Comparison of ENCODE assay signal across 10 cellular contexts in the genomic region with DNA sequence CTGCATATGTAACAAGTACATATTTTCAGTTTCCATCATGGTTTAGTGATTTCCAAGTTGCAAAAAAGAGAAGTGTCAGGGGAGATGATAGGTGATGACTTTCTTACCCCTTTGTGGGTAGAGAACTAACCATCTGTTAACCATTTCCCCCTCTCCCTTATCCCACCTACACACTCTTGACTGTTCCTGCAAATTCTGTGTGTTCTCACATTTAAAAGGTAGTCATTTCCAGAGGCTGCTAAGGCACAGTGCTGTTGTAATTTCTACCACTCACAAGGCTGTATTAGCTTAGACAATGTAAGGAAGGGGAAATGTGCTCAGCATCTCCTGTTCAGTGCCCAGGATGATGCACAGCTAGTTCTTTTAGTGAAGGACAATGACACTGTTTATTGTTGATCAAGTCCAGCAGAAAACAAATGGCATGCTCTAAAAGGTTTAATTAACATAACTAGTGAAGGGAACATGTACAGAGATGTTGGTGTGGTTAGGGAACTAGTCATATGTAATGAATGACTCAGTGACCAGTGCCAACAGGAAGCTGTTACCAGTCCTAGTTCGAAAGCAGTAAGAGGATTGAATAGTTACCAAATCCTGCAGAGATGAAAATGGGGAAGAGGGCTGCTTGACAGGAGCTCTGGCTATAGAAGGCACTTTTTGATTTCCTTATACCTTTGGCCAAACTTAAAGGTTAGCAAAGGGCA.
DNase-seq lines count a peak whose midpoint lies in the region; ATAC-seq lines count a peak whose summit lies in the region.
"Had no signal": no experiment of that assay in that cellular context is flagged by ENCODE, and none has a peak within 500 bp of the region (broad histone marks: within the 10 kb centered on the region; RNA-seq: fewer than 3 reads in every experiment).

No MANE protein-coding gene starts in this region.

- H3K36me3 Mint-ChIP-seq in naive B cell: no peaks in the 10 kb centered on the region

- peaks cover 0 to 6% (median 2%) of the 10 kb centered on the region in 7 donors for H3K9me3 Mint-ChIP-seq in naive B cell

- ATAC-seq in GM18519 (IDR thresholded peaks at IDR 0.05; ENCODE audit: low FRiP score, unreplicated experiment) (peak; percentile 53), HG02588 (IDR thresholded peaks at IDR 0.05; ENCODE audit: unreplicated experiment) (peak; percentile 58), naive B cell (ENCODE audit: low read depth in 2 of 2) (peak in 1 of 2 donors; percentile 68)

- DNase-seq in RPMI7951 (ENCODE audit: low read depth) (peak; percentile 58), naive B cell (peak; percentile 0), OCI-M2 (lab: John Stamatoyannopoulos, UW; ENCODE audit: unreplicated experiment) (no peak), NCI-H2171 treated with DMSO at 0.1 percent for 48 hours (lab: John Stamatoyannopoulos, UW) (no peak), NCI-H1436 (lab: John Stamatoyannopoulos, UW) (no peak), SHP77 (lab: John Stamatoyannopoulos, UW) (no peak)
- DNase-seq: NCI-H1092 treated with DMSO at 0.1 percent for 48 hours, tibial artery had no signal

- H3K27me3 Mint-ChIP-seq in naive B cell: no peaks in the 10 kb centered on the region

- no peak overlapping the region for H3K4me3 Mint-ChIP-seq in naive B cell

- no peak overlapping the region for H3K27ac Mint-ChIP-seq in naive B cell

- peaks cover 0 to 4% (median 0%) of the 10 kb centered on the region in 3 donors for H3K4me1 Mint-ChIP-seq in naive B cell

Comparison
In these comparisons a context has a peak if more than half of its experiments do, and no peak if none do; other contexts are left out.
1. DNase-seq: peak in RPMI7951 (single experiment) and naive B cell (single experiment); none in OCI-M2 (single experiment), NCI-H2171 treated with DMSO at 0.1 percent for 48 hours (single experiment), NCI-H1436 (single experiment) and SHP77 (0 of 2).